8 cellular contexts compared by ENCODE assay signal in the genomic region with DNA sequence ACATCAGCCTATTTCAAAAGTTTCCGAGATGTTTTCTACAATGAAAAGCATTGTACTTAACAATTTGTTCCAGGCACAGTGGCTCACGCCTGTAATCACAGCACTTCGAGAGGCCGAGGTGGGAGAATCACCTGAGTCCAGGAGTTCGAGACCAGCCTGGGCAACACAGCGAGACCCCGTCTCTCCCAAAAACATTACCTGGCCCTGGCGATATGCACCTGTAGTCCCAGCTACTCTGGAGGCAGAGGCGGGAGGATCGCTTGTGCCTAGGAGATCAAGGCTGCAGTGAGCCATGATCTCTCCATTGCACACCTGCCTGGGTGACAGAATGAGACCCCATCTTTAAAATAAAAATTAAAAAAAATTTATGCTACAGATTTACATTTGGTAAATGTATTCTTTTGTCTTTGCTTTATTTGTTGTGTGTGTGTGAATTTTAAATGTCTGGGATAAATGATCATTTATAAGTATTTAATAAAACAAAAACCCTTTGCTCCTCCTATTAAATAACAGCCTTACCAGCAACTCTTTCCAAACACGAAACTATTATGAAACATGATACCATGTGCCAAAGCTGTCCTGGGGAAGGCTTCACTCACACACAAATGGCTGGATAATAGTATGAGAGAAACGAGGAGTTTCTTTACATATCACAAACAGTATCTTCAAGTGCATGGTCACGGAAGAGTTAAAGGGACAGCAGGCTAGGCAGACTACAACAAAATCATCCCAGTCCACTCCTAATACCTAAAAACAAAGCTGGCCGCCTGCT. TPM values are rescaled to one million over a fixed set of nuclear protein-coding genes. Genes with fewer than 3 reads are reported as not detected.
DNase-seq lines count a peak whose midpoint lies in the region; ATAC-seq and TF ChIP-seq lines count a peak whose summit lies in the region.

No MANE protein-coding gene starts in this region.

- TF ChIP-seq CTCF in hepatocyte (IDR thresholded peaks at IDR 0.05; ENCODE audit: poor library complexity) (no peak), spleen (IDR thresholded peaks at IDR 0.05 in 8 of 11, conservative IDR thresholded peaks at IDR 0.05 in 3 of 11) (no peak)

- peaks cover 48% of the 10 kb centered on the region for H3K79me2 ChIP-seq in hepatocyte

- DNase-seq in NCI-H510A treated with DMSO at 0.1 percent for 48 hours (lab: John Stamatoyannopoulos, UW) (peak; percentile 41), NCI-H510A (lab: John Stamatoyannopoulos, UW) (no peak), hepatocyte (ENCODE audit: low spot score) (no peak), spleen (no peak), T1000 (lab: John Stamatoyannopoulos, UW) (no peak), NCI-H1694 (lab: John Stamatoyannopoulos, UW) (no peak)
- no peak for DNase-seq in activated T-helper 2 cell treated with anti-CD3 and anti-CD28 coated beads, Interferon-gamma antibody, Interleukin-2, Interleukin-4, amounts not matched to agents 10 μg/mL and 5 μg/mL and 100 μg/mL, durations not matched to agents 14 hours and 24 hours and 36 hours (ENCODE audit: low spot score)

- H3K4me3 ChIP-seq in hepatocyte: peak overlapping the region; percentile 96
- H3K4me3 ChIP-seq in spleen: peak overlapping the region; percentile 81 to 98 (median 95)

- no peak for ATAC-seq in HG02623 (IDR thresholded peaks at IDR 0.05; ENCODE audit: unreplicated experiment)

- peak overlapping the region; percentile 70 for H3K4me2 ChIP-seq in hepatocyte

- intact Hi-C loops in activated T-helper 2 cell treated with anti-CD3 and anti-CD28 coated beads, Interferon-gamma antibody, Interleukin-2, Interleukin-4, amounts not matched to agents 10 μg/mL and 5 μg/mL and 100 μg/mL, durations not matched to agents 14 hours and 24 hours and 36 hours (cut with micrococcal nuclease): no loop called here
- intact Hi-C loops in spleen (cut with DNase I; ENCODE audit: low total_unique reads): loop anchor here (5.0 kb wide), 1 partner anchor 68 kb away; no protein-coding TSS in a partner anchor

- H3K36me3 Mint-ChIP-seq in activated T-helper 2 cell treated with anti-CD3 and anti-CD28 coated beads, Interferon-gamma antibody, Interleukin-2, Interleukin-4, amounts not matched to agents 10 μg/mL and 5 μg/mL and 100 μg/mL, durations not matched to agents 14 hours and 24 hours and 36 hours (ENCODE audit: low read depth): no peaks in the 10 kb centered on the region

- no peak for TF ChIP-seq POLR2A in spleen (IDR thresholded peaks at IDR 0.05)

- peaks cover 29% of the 10 kb centered on the region for H3K4me1 Mint-ChIP-seq in activated T-helper 2 cell treated with anti-CD3 and anti-CD28 coated beads, Interferon-gamma antibody, Interleukin-2, Interleukin-4, amounts not matched to agents 10 μg/mL and 5 μg/mL and 100 μg/mL, durations not matched to agents 14 hours and 24 hours and 36 hours (ENCODE audit: low read depth)

- H3K9me3 ChIP-seq in hepatocyte (ENCODE audit: low read depth) (no peaks in the 10 kb centered on the region), spleen (no peaks in the 10 kb centered on the region)

- H3K4me1 ChIP-seq in hepatocyte (ENCODE audit: insufficient read depth) (no peaks in the 10 kb centered on the region), spleen (peaks cover 26 to 84% (median 60%) of the 10 kb centered on the region in 6 donors)

- H3K27ac ChIP-seq in hepatocyte (peak overlapping the region; percentile 95), spleen (peak overlapping the region; percentile 73 to 99 (median 96))

- no peaks in the 10 kb centered on the region for H3K27me3 Mint-ChIP-seq in activated T-helper 2 cell treated with anti-CD3 and anti-CD28 coated beads, Interferon-gamma antibody, Interleukin-2, Interleukin-4, amounts not matched to agents 10 μg/mL and 5 μg/mL and 100 μg/mL, durations not matched to agents 14 hours and 24 hours and 36 hours (ENCODE audit: low read depth)

- H2AFZ ChIP-seq in hepatocyte: peak overlapping the region; percentile 89

- H3K4me3 Mint-ChIP-seq in activated T-helper 2 cell treated with anti-CD3 and anti-CD28 coated beads, Interferon-gamma antibody, Interleukin-2, Interleukin-4, amounts not matched to agents 10 μg/mL and 5 μg/mL and 100 μg/mL, durations not matched to agents 14 hours and 24 hours and 36 hours (ENCODE audit: low read depth): peak overlapping the region; percentile 99

- H3K27me3 ChIP-seq in hepatocyte: peaks cover 5% of the 10 kb centered on the region
- no peaks in the 10 kb centered on the region for H3K27me3 ChIP-seq in spleen (replicated peaks in 1 of 7)

- peak overlapping the region; percentile 96 for H3K27ac Mint-ChIP-seq in activated T-helper 2 cell treated with anti-CD3 and anti-CD28 coated beads, Interferon-gamma antibody, Interleukin-2, Interleukin-4, amounts not matched to agents 10 μg/mL and 5 μg/mL and 100 μg/mL, durations not matched to agents 14 hours and 24 hours and 36 hours

- H4K20me1 ChIP-seq in hepatocyte (ENCODE audit: insufficient read depth, poor library complexity, severe bottlenecking): no peaks in the 10 kb centered on the region

- no peaks in the 10 kb centered on the region for H3K9me2 ChIP-seq in hepatocyte (replicated peaks; ENCODE audit: insufficient read depth)

- 64% methylated on average over 14 of the region's 14 CpGs for WGBS in hepatocyte (ENCODE audit: low lambda C conversion rate, missing lambda C conversion rate)
- 60 to 68% (median 64%) methylated on average over 14 of the region's 14 CpGs for WGBS in spleen, 5 donors

- H3K36me3 ChIP-seq in hepatocyte (replicated peaks; ENCODE audit: insufficient read depth, low read depth) (no peaks in the 10 kb centered on the region), spleen (no peaks in the 10 kb centered on the region)

- no peaks in the 10 kb centered on the region for H3K9me3 Mint-ChIP-seq in activated T-helper 2 cell treated with anti-CD3 and anti-CD28 coated beads, Interferon-gamma antibody, Interleukin-2, Interleukin-4, amounts not matched to agents 10 μg/mL and 5 μg/mL and 100 μg/mL, durations not matched to agents 14 hours and 24 hours and 36 hours

RNA-seq across cellular contexts. Expression of a gene that starts 1.1 kb away (rescaled TPM):
- total RNA-seq in activated T-helper 2 cell treated with anti-CD3 and anti-CD28 coated beads, Interferon-gamma antibody, Interleukin-2, Interleukin-4, amounts not matched to agents 10 μg/mL and 5 μg/mL and 100 μg/mL, durations not matched to agents 14 hours and 24 hours and 36 hours: 31.1 and 35.9 TPM in 2 replicates
- total RNA-seq in hepatocyte (19.7 and 24.4 TPM in 2 replicates), spleen (10 to 100 TPM; 27.1 to 76.0 (median 43.8) TPM)
- polyA plus RNA-seq in hepatocyte (15.0 and 15.3 TPM in 2 replicates), spleen (10 to 100 TPM in 2 of 3 donors, 1 to 10 TPM in 1; 9.4 to 23.8 (median 13.2) TPM)

RNA-seq across cellular contexts. Expression of a gene that starts 16.2 kb away (rescaled TPM):
- total RNA-seq in activated T-helper 2 cell treated with anti-CD3 and anti-CD28 coated beads, Interferon-gamma antibody, Interleukin-2, Interleukin-4, amounts not matched to agents 10 μg/mL and 5 μg/mL and 100 μg/mL, durations not matched to agents 14 hours and 24 hours and 36 hours: 77.3 and 78.6 TPM in 2 replicates
- total RNA-seq in hepatocyte (206 and 351 TPM in 2 replicates), spleen (100 to 1,000 TPM in 3 of 7 donors, 10 to 100 TPM in 4; 67.2 to 237 (median 85.7) TPM)
- polyA plus RNA-seq in hepatocyte (316 and 317 TPM in 2 replicates), spleen (100 to 1,000 TPM; 533 to 582 (median 580) TPM)

RNA-seq across cellular contexts. Expression of a gene that starts 16.5 kb away (rescaled TPM):
- total RNA-seq in activated T-helper 2 cell treated with anti-CD3 and anti-CD28 coated beads, Interferon-gamma antibody, Interleukin-2, Interleukin-4, amounts not matched to agents 10 μg/mL and 5 μg/mL and 100 μg/mL, durations not matched to agents 14 hours and 24 hours and 36 hours: 101 and 104 TPM in 2 replicates
- 39.6 and 47.6 TPM in 2 replicates for total RNA-seq in hepatocyte
- polyA plus RNA-seq in hepatocyte: 23.3 and 25.2 TPM in 2 replicates
- total RNA-seq in spleen: 10 to 100 TPM; 32.0 to 59.7 (median 47.8) TPM
- 1 to 10 TPM; 4.5 to 9.7 (median 7.7) TPM for polyA plus RNA-seq in spleen
